Comparison of ENCODE assay signal across 15 cellular contexts in the genomic region with DNA sequence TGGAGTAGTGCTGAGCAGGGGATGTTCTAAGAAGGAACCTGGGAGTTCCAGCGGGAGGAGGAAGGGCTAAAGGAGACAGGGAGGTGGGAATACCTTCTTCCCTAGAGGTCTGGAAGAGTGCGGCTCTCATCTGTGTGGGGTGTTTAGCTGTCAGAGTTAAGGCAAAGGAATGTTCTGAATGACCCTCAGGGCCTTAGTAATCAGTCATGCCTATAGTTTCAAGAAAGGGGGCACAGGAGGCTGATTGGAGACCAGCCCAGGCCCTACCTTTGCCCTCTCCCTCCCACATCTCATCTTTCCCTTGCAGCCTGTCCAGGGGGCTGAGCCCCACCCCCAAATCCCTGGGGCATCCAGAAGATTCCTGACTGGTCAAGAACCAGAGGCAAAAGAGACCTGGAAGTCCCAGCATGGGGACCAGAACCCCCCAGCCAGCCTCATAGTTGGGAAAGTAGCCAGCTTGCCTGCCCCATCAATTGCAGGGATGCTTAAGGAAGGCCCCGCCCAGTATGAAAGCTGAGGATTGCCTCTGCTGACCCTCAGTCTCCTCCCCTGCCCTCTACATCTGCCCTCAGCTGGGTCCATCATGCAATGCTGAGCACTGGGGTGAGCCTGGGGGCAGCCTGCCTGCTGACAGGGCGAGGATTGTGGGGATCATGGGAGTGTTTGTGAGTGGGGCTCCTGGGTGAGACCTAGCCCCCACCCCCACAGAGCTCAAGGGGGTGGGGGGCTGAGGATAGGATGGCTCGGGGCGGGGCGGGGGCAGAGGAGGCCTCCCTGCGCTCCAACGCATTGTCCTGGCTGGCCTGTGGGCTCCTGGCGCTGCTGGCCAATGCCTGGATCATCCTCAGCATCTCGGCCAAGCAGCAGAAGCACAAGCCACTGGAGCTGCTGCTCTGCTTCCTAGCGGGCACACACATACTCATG. TPM values are rescaled to one million over a fixed set of nuclear protein-coding genes. Genes with fewer than 3 reads are reported as not detected.
DNase-seq lines count a peak whose midpoint lies in the region; ATAC-seq and TF ChIP-seq lines count a peak whose summit lies in the region.
"Had no signal": no experiment of that assay in that cellular context is flagged by ENCODE, and none has a peak within 500 bp of the region (broad histone marks: within the 10 kb centered on the region; RNA-seq: fewer than 3 reads in every experiment).

No MANE protein-coding gene starts in this region.

- H3K9me2 ChIP-seq in GM23338 (ENCODE audit: insufficient read depth): no peaks in the 10 kb centered on the region

- intact Hi-C loops in activated T-helper 1 cell treated with anti-CD3 and anti-CD28 coated beads, Interleukin-12 subunit alpha, Interleukin-12 subunit beta, Interleukin-2, Interleukin-4 antibody, amounts not matched to agents 30 ng/mL and 10 ng/mL and 1 ng/mL, durations not matched to agents 14 hours and 24 hours and 36 hours (cut with micrococcal nuclease): loop anchor here (2.0 kb wide), 1 partner anchor 135 kb away; a partner anchor contains a TSS

- no peaks in the 10 kb centered on the region for H4K20me1 ChIP-seq in GM23338 (replicated peaks; ENCODE audit: insufficient read depth)
- no peaks in the 10 kb centered on the region for H4K20me1 ChIP-seq in neural progenitor cell (ENCODE audit: low read depth)

- H3K36me3 ChIP-seq in GM23338 (ENCODE audit: insufficient read depth): no peaks in the 10 kb centered on the region
- no peaks in the 10 kb centered on the region for H3K36me3 ChIP-seq in neural progenitor cell
- H3K36me3 ChIP-seq: sigmoid colon had no signal

- H3F3A ChIP-seq in GM23338 (replicated peaks; ENCODE audit: low read depth): peaks cover 21% of the 10 kb centered on the region
- peaks cover 69% of the 10 kb centered on the region for H3F3A ChIP-seq in neural progenitor cell (ENCODE audit: low read depth)

- no peaks in the 10 kb centered on the region for H3K9me3 ChIP-seq in neural progenitor cell (ENCODE audit: low read depth)
- H3K9me3 ChIP-seq: Caco-2, sigmoid colon had no signal

- H3K9ac ChIP-seq in neural progenitor cell: no peak overlapping the region

- H3K4me2 ChIP-seq in GM23338 (peak overlapping the region; percentile 94), neural progenitor cell (peak overlapping the region; percentile 89)

- no peak for TF ChIP-seq CTCF in GM23338 (conservative IDR thresholded peaks at IDR 0.05; ENCODE audit: low read depth in 2 of 2)
- TF ChIP-seq CTCF in neural progenitor cell (IDR thresholded peaks at IDR 0.05): no peak

- H3K9me3 Mint-ChIP-seq in GM23338: no peaks in the 10 kb centered on the region
- H3K9me3 Mint-ChIP-seq in neural progenitor cell: no peaks in the 10 kb centered on the region
- H3K9me3 Mint-ChIP-seq in activated T-helper 1 cell treated with anti-CD3 and anti-CD28 coated beads, Interleukin-12 subunit alpha, Interleukin-12 subunit beta, Interleukin-2, Interleukin-4 antibody, amounts not matched to agents 30 ng/mL and 10 ng/mL and 1 ng/mL, durations not matched to agents 14 hours and 24 hours and 36 hours: no peaks in the 10 kb centered on the region

- peaks cover 54% of the 10 kb centered on the region for H3K4me1 ChIP-seq in GM23338 (ENCODE audit: insufficient read depth)
- H3K4me1 ChIP-seq in neural progenitor cell: peaks cover 58% of the 10 kb centered on the region

- H2AFZ ChIP-seq in GM23338: no peak overlapping the region
- no peak overlapping the region for H2AFZ ChIP-seq in neural progenitor cell (replicated peaks)

- H3K4me3 Mint-ChIP-seq in GM23338: peak overlapping the region; percentile 81; the same call in 1 of the 3 replicates
- H3K4me3 Mint-ChIP-seq in neural progenitor cell: peak overlapping the region; percentile 89
- no peak overlapping the region for H3K4me3 Mint-ChIP-seq in activated T-helper 1 cell treated with anti-CD3 and anti-CD28 coated beads, Interleukin-12 subunit alpha, Interleukin-12 subunit beta, Interleukin-2, Interleukin-4 antibody, amounts not matched to agents 30 ng/mL and 10 ng/mL and 1 ng/mL, durations not matched to agents 14 hours and 24 hours and 36 hours

- peaks cover 7% of the 10 kb centered on the region; the same call in 2 of the 3 replicates for H3K36me3 Mint-ChIP-seq in GM23338 (ENCODE audit: low read depth)
- peaks cover 12% of the 10 kb centered on the region for H3K36me3 Mint-ChIP-seq in neural progenitor cell
- peaks cover 16% of the 10 kb centered on the region for H3K36me3 Mint-ChIP-seq in activated T-helper 1 cell treated with anti-CD3 and anti-CD28 coated beads, Interleukin-12 subunit alpha, Interleukin-12 subunit beta, Interleukin-2, Interleukin-4 antibody, amounts not matched to agents 30 ng/mL and 10 ng/mL and 1 ng/mL, durations not matched to agents 14 hours and 24 hours and 36 hours (ENCODE audit: low read depth)

- DNase-seq in GM23338 (ENCODE audit: low spot score) (no peak), neural progenitor cell (ENCODE audit: low spot score) (no peak)
- no peak for DNase-seq in activated T-helper 1 cell treated with anti-CD3 and anti-CD28 coated beads, Interleukin-12 subunit alpha, Interleukin-12 subunit beta, Interleukin-2, Interleukin-4 antibody, amounts not matched to agents 30 ng/mL and 10 ng/mL and 1 ng/mL, durations not matched to agents 14 hours and 24 hours and 36 hours (ENCODE audit: low spot score)
- DNase-seq: activated CD8-positive, alpha-beta memory T cell treated with anti-CD3 and anti-CD28 coated beads, Interleukin-2, amount 50 U/mL, for 4 hours; activated naive CD4-positive, alpha-beta T cell; GF-D8; Kasumi-1; NCI-H2171 treated with DMSO at 0.1 percent for 48 hours; NCI-H774; sigmoid colon; stimulated activated CD4-positive, alpha-beta T cell treated with anti-CD3 and anti-CD28 coated beads, Interleukin-2, amount 100 ng/mL, for 24 hours had no signal

- H3K4me1 Mint-ChIP-seq in GM23338 (peaks cover 72% of the 10 kb centered on the region), neural progenitor cell (peaks cover 80% of the 10 kb centered on the region)
- H3K4me1 Mint-ChIP-seq in activated T-helper 1 cell treated with anti-CD3 and anti-CD28 coated beads, Interleukin-12 subunit alpha, Interleukin-12 subunit beta, Interleukin-2, Interleukin-4 antibody, amounts not matched to agents 30 ng/mL and 10 ng/mL and 1 ng/mL, durations not matched to agents 14 hours and 24 hours and 36 hours (ENCODE audit: low read depth): peaks cover 39% of the 10 kb centered on the region

- H3K4me3 ChIP-seq in GM23338: peak overlapping the region; percentile 76; the same call in 1 of the 2 replicates
- no peak overlapping the region for H3K4me3 ChIP-seq in neural progenitor cell

- H3K27ac ChIP-seq in GM23338 (ENCODE audit: low read depth) (no peak overlapping the region), cingulate gyrus (ENCODE audit: low read depth, low read length) (peak overlapping the region; percentile 29), neural progenitor cell (no peak overlapping the region)
- H3K27ac ChIP-seq: sigmoid colon had no signal

- ATAC-seq in GM23338 (no peak), GM21825 (IDR thresholded peaks at IDR 0.05; ENCODE audit: unreplicated experiment) (no peak), HG03439 (IDR thresholded peaks at IDR 0.05; ENCODE audit: unreplicated experiment) (no peak)

- H3K27ac Mint-ChIP-seq in GM23338 (no peak overlapping the region), neural progenitor cell (peak overlapping the region; percentile 35)
- no peak overlapping the region for H3K27ac Mint-ChIP-seq in activated T-helper 1 cell treated with anti-CD3 and anti-CD28 coated beads, Interleukin-12 subunit alpha, Interleukin-12 subunit beta, Interleukin-2, Interleukin-4 antibody, amounts not matched to agents 30 ng/mL and 10 ng/mL and 1 ng/mL, durations not matched to agents 14 hours and 24 hours and 36 hours

- H3K27me3 Mint-ChIP-seq in GM23338 (ENCODE audit: insufficient read depth, low read depth, poor library complexity): peaks cover 41% of the 10 kb centered on the region
- peaks cover 13% of the 10 kb centered on the region for H3K27me3 Mint-ChIP-seq in neural progenitor cell (ENCODE audit: insufficient read depth, low read depth)
- H3K27me3 Mint-ChIP-seq in activated T-helper 1 cell treated with anti-CD3 and anti-CD28 coated beads, Interleukin-12 subunit alpha, Interleukin-12 subunit beta, Interleukin-2, Interleukin-4 antibody, amounts not matched to agents 30 ng/mL and 10 ng/mL and 1 ng/mL, durations not matched to agents 14 hours and 24 hours and 36 hours (ENCODE audit: insufficient read depth): peaks cover 35% of the 10 kb centered on the region

- H3K27me3 ChIP-seq in GM23338 (ENCODE audit: insufficient read depth) (peaks cover 57% of the 10 kb centered on the region), neural progenitor cell (no peaks in the 10 kb centered on the region)
- H3K27me3 ChIP-seq: sigmoid colon had no signal

- no peaks in the 10 kb centered on the region for H3K79me2 ChIP-seq in GM23338 (replicated peaks; ENCODE audit: insufficient read depth)
- H3K79me2 ChIP-seq in neural progenitor cell (ENCODE audit: low read depth): peaks cover 6% of the 10 kb centered on the region

RNA-seq across cellular contexts. Expression of a gene that starts 1.8 kb away (rescaled TPM):
- 3.0 and 5.0 TPM in 2 replicates for total RNA-seq in GM23338 (2014; rRNA removed; shearing (Covaris generic))
- 4.7 and 5.0 TPM in 2 replicates for polyA plus RNA-seq in GM23338 (2016; fragmentation: Nextera tagmentation; extraction: Ambion mirVana)
- total RNA-seq in neural progenitor cell (ENCODE audit: low replicate concordance): 10.0 and 27.6 TPM in 2 replicates
- 0.29 and 0.32 TPM in 2 replicates for total RNA-seq in activated T-helper 1 cell treated with anti-CD3 and anti-CD28 coated beads, Interleukin-12 subunit alpha, Interleukin-12 subunit beta, Interleukin-2, Interleukin-4 antibody, amounts not matched to agents 30 ng/mL and 10 ng/mL and 1 ng/mL, durations not matched to agents 14 hours and 24 hours and 36 hours

RNA-seq across cellular contexts. Expression of a gene that starts 4.8 kb away (rescaled TPM):
- 38.2 and 39.2 TPM in 2 replicates for total RNA-seq in GM23338 (2014; rRNA removed; shearing (Covaris generic))
- polyA plus RNA-seq in GM23338 (2016; fragmentation: Nextera tagmentation; extraction: Ambion mirVana): 15.8 and 16.4 TPM in 2 replicates
- total RNA-seq in neural progenitor cell (ENCODE audit: low replicate concordance): 14.1 and 52.6 TPM in 2 replicates
- 3.5 and 4.0 TPM in 2 replicates for total RNA-seq in activated T-helper 1 cell treated with anti-CD3 and anti-CD28 coated beads, Interleukin-12 subunit alpha, Interleukin-12 subunit beta, Interleukin-2, Interleukin-4 antibody, amounts not matched to agents 30 ng/mL and 10 ng/mL and 1 ng/mL, durations not matched to agents 14 hours and 24 hours and 36 hours

RNA-seq across cellular contexts. Expression of a gene that starts 17.3 kb away (rescaled TPM):
- total RNA-seq in GM23338 (2014; rRNA removed; shearing (Covaris generic)): 3.3 and 8.2 TPM in 2 replicates
- polyA plus RNA-seq in GM23338 (2016; fragmentation: Nextera tagmentation; extraction: Ambion mirVana): 3.6 and 5.4 TPM in 2 replicates
- 2.7 and 7.6 TPM in 2 replicates for total RNA-seq in neural progenitor cell (ENCODE audit: low replicate concordance)
- total RNA-seq in activated T-helper 1 cell treated with anti-CD3 and anti-CD28 coated beads, Interleukin-12 subunit alpha, Interleukin-12 subunit beta, Interleukin-2, Interleukin-4 antibody, amounts not matched to agents 30 ng/mL and 10 ng/mL and 1 ng/mL, durations not matched to agents 14 hours and 24 hours and 36 hours: 1.6 and 1.7 TPM in 2 replicates

RNA-seq across cellular contexts. Expression of a gene that starts 27.7 kb away (rescaled TPM):
- total RNA-seq in GM23338 (2014; rRNA removed; shearing (Covaris generic)): 37.2 and 47.4 TPM in 2 replicates
- polyA plus RNA-seq in GM23338 (2016; fragmentation: Nextera tagmentation; extraction: Ambion mirVana): 75.6 and 79.2 TPM in 2 replicates
- total RNA-seq in neural progenitor cell (ENCODE audit: low replicate concordance): 62.1 and 73.5 TPM in 2 replicates
- total RNA-seq in activated T-helper 1 cell treated with anti-CD3 and anti-CD28 coated beads, Interleukin-12 subunit alpha, Interleukin-12 subunit beta, Interleukin-2, Interleukin-4 antibody, amounts not matched to agents 30 ng/mL and 10 ng/mL and 1 ng/mL, durations not matched to agents 14 hours and 24 hours and 36 hours: 27.2 and 32.5 TPM in 2 replicates

RNA-seq across cellular contexts. Expression of a gene that starts 28.5 kb away (rescaled TPM):
- 97.2 and 109 TPM in 2 replicates for total RNA-seq in GM23338 (2014; rRNA removed; shearing (Covaris generic))
- polyA plus RNA-seq in GM23338 (2016; fragmentation: Nextera tagmentation; extraction: Ambion mirVana): 35.0 and 35.1 TPM in 2 replicates
- 60.9 and 101 TPM in 2 replicates for total RNA-seq in neural progenitor cell (ENCODE audit: low replicate concordance)
- total RNA-seq in activated T-helper 1 cell treated with anti-CD3 and anti-CD28 coated beads, Interleukin-12 subunit alpha, Interleukin-12 subunit beta, Interleukin-2, Interleukin-4 antibody, amounts not matched to agents 30 ng/mL and 10 ng/mL and 1 ng/mL, durations not matched to agents 14 hours and 24 hours and 36 hours: 116 and 127 TPM in 2 replicates
